19 cellular contexts compared by ENCODE assay signal in the genomic region with DNA sequence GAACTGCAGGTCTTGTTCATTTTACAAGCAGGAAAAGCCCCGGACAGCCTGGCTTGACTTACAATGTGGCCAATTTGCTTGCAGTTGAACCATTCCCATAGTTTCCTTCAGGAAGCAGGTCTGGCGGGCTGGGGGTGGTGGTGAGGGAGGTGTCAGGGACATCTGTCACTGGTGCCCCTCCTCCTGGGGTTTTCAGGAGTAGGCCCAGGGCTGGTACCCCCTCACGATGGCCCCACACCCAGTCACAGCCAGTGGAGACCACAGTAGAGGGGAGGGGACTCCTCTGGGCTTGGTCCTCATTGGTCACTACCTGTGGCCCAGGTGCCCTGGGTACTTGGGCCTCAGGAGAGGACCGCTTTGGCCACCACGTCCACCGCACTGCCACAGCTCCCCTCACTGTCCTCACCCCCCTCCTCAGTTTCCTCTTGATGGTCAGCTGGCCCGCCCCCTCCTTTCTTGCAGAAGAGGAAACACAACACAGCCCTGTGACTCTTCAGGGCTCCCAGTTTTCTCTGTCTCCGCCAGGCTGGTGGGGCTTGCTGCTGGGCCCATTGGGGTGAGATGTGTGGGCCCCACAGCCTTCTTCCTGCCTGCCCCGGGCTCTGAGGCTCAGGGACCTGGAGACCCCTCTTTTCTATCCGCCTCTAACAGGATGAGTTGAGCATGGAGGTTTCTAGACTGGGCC. TPM values are rescaled to one million over a fixed set of nuclear protein-coding genes. Genes with fewer than 3 reads are reported as not detected.
DNase-seq lines count a peak whose midpoint lies in the region; ATAC-seq, FAIRE-seq and TF ChIP-seq lines count a peak whose summit lies in the region.
"Had no signal": no experiment of that assay in that cellular context is flagged by ENCODE, and none has a peak within 500 bp of the region (broad histone marks: within the 10 kb centered on the region; RNA-seq: fewer than 3 reads in every experiment).

No MANE protein-coding gene starts in this region.

- H3K4me3 Mint-ChIP-seq in GM23338: no peak overlapping the region
- H3K4me3 Mint-ChIP-seq in chondrocyte (ENCODE audit: unreplicated experiment): no peak overlapping the region
- H3K4me3 Mint-ChIP-seq in osteocyte (ENCODE audit: unreplicated experiment): no peak overlapping the region
- H3K4me3 Mint-ChIP-seq: CD4-positive, CD25-positive, alpha-beta regulatory T cell; naive B cell had no signal

- H3K9me3 Mint-ChIP-seq in GM23338: no peaks in the 10 kb centered on the region
- no peaks in the 10 kb centered on the region for H3K9me3 Mint-ChIP-seq in chondrocyte (ENCODE audit: low read depth)
- no peaks in the 10 kb centered on the region for H3K9me3 Mint-ChIP-seq in osteocyte (ENCODE audit: unreplicated experiment)
- H3K9me3 Mint-ChIP-seq: CD4-positive, CD25-positive, alpha-beta regulatory T cell had no signal

- H3K27me3 Mint-ChIP-seq in GM23338 (ENCODE audit: insufficient read depth, low read depth, poor library complexity) (peaks cover 8% of the 10 kb centered on the region), chondrocyte (ENCODE audit: low read depth) (peaks cover 6% of the 10 kb centered on the region), osteocyte (ENCODE audit: unreplicated experiment) (peaks cover 6% of the 10 kb centered on the region)

- no peaks in the 10 kb centered on the region for H3K79me2 ChIP-seq in GM23338 (replicated peaks; ENCODE audit: insufficient read depth)

- H3K4me1 ChIP-seq in A549 (peaks cover 16% of the 10 kb centered on the region), GM23338 (ENCODE audit: insufficient read depth) (no peaks in the 10 kb centered on the region)

- H3F3A ChIP-seq in GM23338 (replicated peaks; ENCODE audit: low read depth): no peaks in the 10 kb centered on the region

- H3K27me3 ChIP-seq in GM23338 (ENCODE audit: insufficient read depth): no peaks in the 10 kb centered on the region

- peak overlapping the region; percentile 60 for H3K4me2 ChIP-seq in A549
- no peak overlapping the region for H3K4me2 ChIP-seq in GM23338

- no peaks in the 10 kb centered on the region for H3K9me2 ChIP-seq in GM23338 (ENCODE audit: insufficient read depth)

- CTCF ChIA-PET in A549 (lab: Yijun Ruan, JAX): no interaction called here

- no peaks in the 10 kb centered on the region for H4K20me1 ChIP-seq in GM23338 (replicated peaks; ENCODE audit: insufficient read depth)

- no peak overlapping the region for H3K27ac Mint-ChIP-seq in GM23338
- H3K27ac Mint-ChIP-seq in chondrocyte (ENCODE audit: unreplicated experiment): peak overlapping the region; percentile 93
- H3K27ac Mint-ChIP-seq in osteocyte (ENCODE audit: unreplicated experiment): peak overlapping the region; percentile 45
- H3K27ac Mint-ChIP-seq: CD4-positive, CD25-positive, alpha-beta regulatory T cell had no signal

- H2AFZ ChIP-seq in GM23338: peak overlapping the region; percentile 4

- 86% methylated on average over 6 of the region's 10 CpGs for WGBS in A549 (ENCODE audit: missing lambda C conversion rate)

- FAIRE-seq in A549 (lab: Jason Lieb, UNC): no peak
- FAIRE-seq: islet of Langerhans had no signal

- H3K4me1 Mint-ChIP-seq in GM23338 (peaks cover 33% of the 10 kb centered on the region), chondrocyte (ENCODE audit: low read depth) (peaks cover 40% of the 10 kb centered on the region), osteocyte (ENCODE audit: unreplicated experiment) (peaks cover 33% of the 10 kb centered on the region)
- H3K4me1 Mint-ChIP-seq: CD4-positive, CD25-positive, alpha-beta regulatory T cell; naive B cell had no signal

- H3K36me3 Mint-ChIP-seq in GM23338 (ENCODE audit: low read depth) (no peaks in the 10 kb centered on the region), chondrocyte (ENCODE audit: low read depth) (no peaks in the 10 kb centered on the region), osteocyte (ENCODE audit: unreplicated experiment) (no peaks in the 10 kb centered on the region)
- H3K36me3 Mint-ChIP-seq: CD4-positive, CD25-positive, alpha-beta regulatory T cell; naive B cell had no signal

- H3K9me3 ChIP-seq in A549: no peaks in the 10 kb centered on the region

- H3K4me3 ChIP-seq in A549 (no peak overlapping the region), GM23338 (no peak overlapping the region)
- H3K4me3 ChIP-seq: lung had no signal

- no peak; a peak in 1 of 6 replicates for ATAC-seq in A549
- ATAC-seq in GM23338: no peak

- no peak for TF ChIP-seq CTCF in A549 (IDR thresholded peaks at IDR 0.05)
- no peak for TF ChIP-seq CTCF in GM23338 (conservative IDR thresholded peaks at IDR 0.05; ENCODE audit: low read depth in 2 of 2)
- TF ChIP-seq CTCF in chondrocyte (IDR thresholded peaks at IDR 0.05): no peak
- TF ChIP-seq CTCF in osteocyte (IDR thresholded peaks at IDR 0.05): no peak

- no peaks in the 10 kb centered on the region for H3K36me3 ChIP-seq in GM23338 (ENCODE audit: insufficient read depth)

- no peak for TF ChIP-seq RAD21 in A549 (conservative IDR thresholded peaks at IDR 0.05 in 1 of 2, IDR thresholded peaks at IDR 0.05 in 1 of 2)

- POLR2A ChIA-PET in A549 (lab: Yijun Ruan, JAX): no interaction called here

- peak overlapping the region in 1 of 2 experiments; percentile 76; a peak in 3 of 6 replicates for H3K27ac ChIP-seq in A549
- H3K27ac ChIP-seq in GM23338 (ENCODE audit: low read depth): no peak overlapping the region

- DNase-seq in A549 (ENCODE audit: low read depth in 1 of 2, low spot score in 1 of 2): no peak
- DNase-seq in GM23338 (ENCODE audit: low spot score): no peak
- DNase-seq in chondrocyte (ENCODE audit: low spot score): peak; percentile 63
- no peak for DNase-seq in osteocyte (ENCODE audit: extremely low spot score, unreplicated experiment)
- DNase-seq in middle frontal gyrus (ENCODE audit: extremely low spot score, low spot score): no peak
- no peak for DNase-seq in activated CD4-positive, alpha-beta T cell treated with anti-CD3 and anti-CD28 coated beads, Interleukin-2, amount 50 U/mL, for 48 hours
- no peak for DNase-seq in SW 1271 (lab: John Stamatoyannopoulos, UW)
- DNase-seq: activated CD4-positive, CD25-positive, alpha-beta regulatory T cell treated with anti-CD3 and anti-CD28 coated beads, Interleukin-2, amount 50 U/mL, for 72 hours; activated CD8-positive, alpha-beta memory T cell treated with anti-CD3 and anti-CD28 coated beads for 24 hours; CD4-positive, CD25-positive, alpha-beta regulatory T cell; effector CD8-positive, alpha-beta T cell; erythroblast; foreskin melanocyte; KBM-7; naive B cell; NCI-H146; occipital lobe had no signal

- no peak for TF ChIP-seq POLR2A in A549 (IDR thresholded peaks at IDR 0.05; ENCODE audit: low read length)

- TF ChIP-seq EP300 in A549 (IDR thresholded peaks at IDR 0.05): no peak

TF ChIP-seq in A549, 52 proteins besides CTCF, POLR2A, EP300 and RAD21 (continues in another document):
- TF ChIP-seq HOXB13 (CRISPR knock-in tag; IDR thresholded peaks at IDR 0.05; ENCODE audit: low read depth) (no peak), HDAC2 (IDR thresholded peaks at IDR 0.05) (no peak), BCL3 (IDR thresholded peaks at IDR 0.05) (no peak)
- TF ChIP-seq, protein P1, sequence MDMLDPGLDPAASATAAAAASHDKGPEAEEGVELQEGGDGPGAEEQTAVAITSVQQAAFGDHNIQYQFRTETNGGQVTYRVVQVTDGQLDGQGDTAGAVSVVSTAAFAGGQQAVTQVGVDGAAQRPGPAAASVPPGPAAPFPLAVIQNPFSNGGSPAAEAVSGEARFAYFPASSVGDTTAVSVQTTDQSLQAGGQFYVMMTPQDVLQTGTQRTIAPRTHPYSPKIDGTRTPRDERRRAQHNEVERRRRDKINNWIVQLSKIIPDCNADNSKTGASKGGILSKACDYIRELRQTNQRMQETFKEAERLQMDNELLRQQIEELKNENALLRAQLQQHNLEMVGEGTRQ (IDR thresholded peaks at IDR 0.05): no peak

TF ChIP-seq in GM23338, 12 proteins besides CTCF, POLR2A, EP300 and RAD21 (continues in another document):
- no peak for TF ChIP-seq JUNB (IDR thresholded peaks at IDR 0.05; ENCODE audit: unreplicated experiment)
- no peak for TF ChIP-seq ETS1 (IDR thresholded peaks at IDR 0.05)
- no peak for TF ChIP-seq NANOG (IDR thresholded peaks at IDR 0.05; ENCODE audit: borderline replicate concordance)

RNA-seq across cellular contexts. Expression of gene SHISAL1, which starts 39.8 kb away (rescaled TPM):
- polyA plus RNA-seq in A549 (2011; rRNA removed): 0.61 and 0.79 TPM in 2 replicates
- 0.56 and 0.80 TPM in 2 replicates for polyA plus RNA-seq in A549 (2012; cell fraction: cytosol; rRNA removed)
- 0.74 and 0.80 TPM in 2 replicates for polyA plus RNA-seq in A549 (2012; cell fraction: nucleus; rRNA removed)
- polyA plus RNA-seq in A549 (2017; fragmentation: RNase III; extraction: RNeasy Plus Mini Kit Qiagen cat#74134 plus additional on column Dnase treatment): 1.9 to 2.4 TPM (median 2.2 TPM) in 3 replicates
- polyA minus RNA-seq in A549 (2011; rRNA and poly(A)+ RNA removed): 1.3 and 1.4 TPM in 2 replicates
- 3.4 and 4.3 TPM in 2 replicates for total RNA-seq in GM23338 (2014; rRNA removed; shearing (Covaris generic))
- 0.64 and 0.71 TPM in 2 replicates for polyA plus RNA-seq in GM23338 (2016; fragmentation: Nextera tagmentation; extraction: Ambion mirVana)
- total RNA-seq in chondrocyte: 7.5 to 20.9 TPM (median 8.3 TPM) in 3 replicates
- total RNA-seq in osteocyte: 5.0 and 6.1 TPM in 2 replicates
- total RNA-seq: CD4-positive, CD25-positive, alpha-beta regulatory T cell had no signal
- polyA plus RNA-seq: CD4-positive, CD25-positive, alpha-beta regulatory T cell had no signal
